Comparison of ENCODE assay signal across 19 cellular contexts in the genomic region with DNA sequence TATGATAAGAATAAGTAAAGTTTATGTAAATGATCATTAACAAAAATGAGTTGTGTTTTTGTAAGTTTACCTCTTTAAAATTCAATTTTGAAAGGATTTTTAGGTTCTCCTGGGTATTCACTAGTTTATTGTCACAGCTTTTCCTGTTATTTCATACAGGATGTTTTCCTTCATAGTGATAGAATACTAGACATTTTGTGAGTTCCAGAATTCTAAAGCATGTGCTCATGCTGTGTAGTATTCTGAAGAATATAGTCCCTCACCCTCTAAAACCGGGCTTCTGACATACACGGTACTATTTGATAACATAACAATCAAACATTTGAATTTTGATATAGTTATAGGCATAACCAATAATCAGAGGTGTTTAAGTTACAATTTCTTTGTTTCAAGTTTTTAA. TPM values are rescaled to one million over a fixed set of nuclear protein-coding genes. Genes with fewer than 3 reads are reported as not detected.
DNase-seq lines count a peak whose midpoint lies in the region; ATAC-seq and TF ChIP-seq lines count a peak whose summit lies in the region.
"Had no signal": no experiment of that assay in that cellular context is flagged by ENCODE, and none has a peak within 500 bp of the region (broad histone marks: within the 10 kb centered on the region; RNA-seq: fewer than 3 reads in every experiment).

No MANE protein-coding gene starts in this region.

- DNase-seq in activated naive CD4-positive, alpha-beta T cell treated with anti-CD3 and anti-CD28 coated beads for 36 hours, result no peak
- DNase-seq in activated naive CD4-positive, alpha-beta T cell treated with anti-CD3 and anti-CD28 coated beads, Interleukin-2, amount 10 ng/mL, durations not matched to agents 7 days and 5 days, result no peak
- DNase-seq in CD8-positive, alpha-beta T cell, result no peak
- DNase-seq in activated naive CD8-positive, alpha-beta T cell treated with anti-CD3 and anti-CD28 coated beads for 36 hours, result no peak
- DNase-seq in gastrocnemius medialis (no peak), prostate gland (ENCODE audit: low spot score) (no peak), NCI-H748 treated with DMSO at 0.1 percent for 48 hours (lab: John Stamatoyannopoulos, UW) (no peak)
- DNase-seq: C1 segment of cervical spinal cord, COR-L47, DMS 273 treated with DMSO at 0.1 percent for 48 hours, DND-41, KG1, NCI-H1105 treated with DMSO at 0.1 percent for 48 hours, NCI-H1694, NCI-H2081 treated with DMSO at 0.1 percent for 48 hours, NCI-H446 treated with DMSO at 0.1 percent for 48 hours, NCI-H69, SHP77 had no signal

- peak overlapping the region; percentile 31 for H3K27ac Mint-ChIP-seq in activated naive CD4-positive, alpha-beta T cell treated with anti-CD3 and anti-CD28 coated beads for 36 hours
- no peak overlapping the region for H3K27ac Mint-ChIP-seq in activated naive CD4-positive, alpha-beta T cell treated with anti-CD3 and anti-CD28 coated beads, Interleukin-2, amount 10 ng/mL, durations not matched to agents 7 days and 5 days
- peak overlapping the region; percentile 69 for H3K27ac Mint-ChIP-seq in CD8-positive, alpha-beta T cell
- H3K27ac Mint-ChIP-seq in activated naive CD8-positive, alpha-beta T cell treated with anti-CD3 and anti-CD28 coated beads for 36 hours, result peak overlapping the region; percentile 58

- in situ Hi-C loops in gastrocnemius medialis (cut with MboI; ENCODE audit: low sequenced_read_pairs in 4 of 4), result loop anchor here in 2 of 4 donors (25.0 kb wide), 1 partner anchor 119 kb away; no protein-coding TSS in a partner anchor

- CTCF ChIA-PET in activated naive CD4-positive, alpha-beta T cell treated with anti-CD3 and anti-CD28 coated beads for 36 hours (lab: Charles Lee), result interaction anchor here (1.0 kb wide), 1 partner anchor 119 kb away, joined by 4 read pairs; no protein-coding TSS in a partner anchor
- CTCF ChIA-PET in activated naive CD4-positive, alpha-beta T cell treated with anti-CD3 and anti-CD28 coated beads, Interleukin-2, amount 10 ng/mL, durations not matched to agents 7 days and 5 days (lab: Charles Lee), result interaction anchor here (0.7 kb wide), 1 partner anchor 21 kb away, joined by 3 read pairs; no protein-coding TSS in a partner anchor
- CTCF ChIA-PET in CD8-positive, alpha-beta T cell (lab: Charles Lee), result interaction anchor here (0.9 to 1.6 kb wide), 3 partner anchors 13 to 119 kb away, joined by 3 to 6 read pairs (median 3); no protein-coding TSS in a partner anchor

- intact Hi-C loops in activated naive CD4-positive, alpha-beta T cell treated with anti-CD3 and anti-CD28 coated beads for 36 hours (cut with micrococcal nuclease), result no loop called here
- intact Hi-C loops in CD8-positive, alpha-beta T cell (cut with DNase I, micrococcal nuclease), result loop anchor here in 1 of 2 experiments (2.0 kb wide), 1 partner anchor 15 kb away; no protein-coding TSS in a partner anchor
- intact Hi-C loops in gastrocnemius medialis (cut with DNase I; ENCODE audit: low total_unique reads), result no loop called here
- intact Hi-C loops in prostate gland (cut with DNase I), result no loop called here

- H3K9me3 Mint-ChIP-seq in activated naive CD4-positive, alpha-beta T cell treated with anti-CD3 and anti-CD28 coated beads for 36 hours, result peaks cover 11% of the 10 kb centered on the region
- peaks cover 27% of the 10 kb centered on the region for H3K9me3 Mint-ChIP-seq in activated naive CD4-positive, alpha-beta T cell treated with anti-CD3 and anti-CD28 coated beads, Interleukin-2, amount 10 ng/mL, durations not matched to agents 7 days and 5 days
- peaks cover 19% of the 10 kb centered on the region for H3K9me3 Mint-ChIP-seq in CD8-positive, alpha-beta T cell
- peaks cover 19% of the 10 kb centered on the region for H3K9me3 Mint-ChIP-seq in activated naive CD8-positive, alpha-beta T cell treated with anti-CD3 and anti-CD28 coated beads for 36 hours

- H3K9me3 ChIP-seq in CD8-positive, alpha-beta T cell (ENCODE audit: low read length), result peaks cover 7% of the 10 kb centered on the region
- H3K9me3 ChIP-seq in gastrocnemius medialis, result no peaks in the 10 kb centered on the region
- no peaks in the 10 kb centered on the region for H3K9me3 ChIP-seq in prostate gland
- H3K9me3 ChIP-seq: HAP-1 had no signal

- no peak overlapping the region for H3K27ac ChIP-seq in CD8-positive, alpha-beta T cell (ENCODE audit: low read depth, low read length)
- peak overlapping the region; percentile 26 to 47 (median 34) for H3K27ac ChIP-seq in gastrocnemius medialis
- no peak overlapping the region for H3K27ac ChIP-seq in prostate gland

- no peak overlapping the region for H3K4me3 Mint-ChIP-seq in activated naive CD4-positive, alpha-beta T cell treated with anti-CD3 and anti-CD28 coated beads for 36 hours
- no peak overlapping the region for H3K4me3 Mint-ChIP-seq in activated naive CD4-positive, alpha-beta T cell treated with anti-CD3 and anti-CD28 coated beads, Interleukin-2, amount 10 ng/mL, durations not matched to agents 7 days and 5 days
- H3K4me3 Mint-ChIP-seq in CD8-positive, alpha-beta T cell, result no peak overlapping the region
- H3K4me3 Mint-ChIP-seq in activated naive CD8-positive, alpha-beta T cell treated with anti-CD3 and anti-CD28 coated beads for 36 hours, result no peak overlapping the region

- TF ChIP-seq CTCF in CD8-positive, alpha-beta T cell (IDR thresholded peaks at IDR 0.05), result no peak
- TF ChIP-seq CTCF in gastrocnemius medialis (IDR thresholded peaks at IDR 0.05 in 4 of 5, conservative IDR thresholded peaks at IDR 0.05 in 1 of 5) (no peak), prostate gland (IDR thresholded peaks at IDR 0.05) (no peak)

- H3K27me3 ChIP-seq in CD8-positive, alpha-beta T cell (ENCODE audit: insufficient read depth, low read length), result no peaks in the 10 kb centered on the region
- H3K27me3 ChIP-seq in gastrocnemius medialis, result no peaks in the 10 kb centered on the region
- H3K27me3 ChIP-seq in prostate gland (replicated peaks; ENCODE audit: insufficient read depth), result no peaks in the 10 kb centered on the region

- H3K27me3 Mint-ChIP-seq in activated naive CD4-positive, alpha-beta T cell treated with anti-CD3 and anti-CD28 coated beads for 36 hours (ENCODE audit: low read depth), result no peaks in the 10 kb centered on the region
- H3K27me3 Mint-ChIP-seq in activated naive CD4-positive, alpha-beta T cell treated with anti-CD3 and anti-CD28 coated beads, Interleukin-2, amount 10 ng/mL, durations not matched to agents 7 days and 5 days, result no peaks in the 10 kb centered on the region
- no peaks in the 10 kb centered on the region for H3K27me3 Mint-ChIP-seq in CD8-positive, alpha-beta T cell (ENCODE audit: low read depth)
- no peaks in the 10 kb centered on the region for H3K27me3 Mint-ChIP-seq in activated naive CD8-positive, alpha-beta T cell treated with anti-CD3 and anti-CD28 coated beads for 36 hours

- TF ChIP-seq POLR2A in gastrocnemius medialis (IDR thresholded peaks at IDR 0.05) (no peak), prostate gland (IDR thresholded peaks at IDR 0.05) (no peak)

- POLR2A ChIA-PET in CD8-positive, alpha-beta T cell (lab: Charles Lee), result interaction anchor here (1.8 kb wide), 1 partner anchor 14 kb away, joined by 9 read pairs; no protein-coding TSS in a partner anchor

- no peaks in the 10 kb centered on the region for H3K36me3 ChIP-seq in CD8-positive, alpha-beta T cell (ENCODE audit: insufficient read depth, low read length)
- H3K36me3 ChIP-seq in gastrocnemius medialis (no peaks in the 10 kb centered on the region), prostate gland (no peaks in the 10 kb centered on the region)
- H3K36me3 ChIP-seq: HAP-1 had no signal

- peaks cover 39% of the 10 kb centered on the region for H3K36me3 Mint-ChIP-seq in activated naive CD4-positive, alpha-beta T cell treated with anti-CD3 and anti-CD28 coated beads for 36 hours (ENCODE audit: low read depth)
- H3K36me3 Mint-ChIP-seq in activated naive CD4-positive, alpha-beta T cell treated with anti-CD3 and anti-CD28 coated beads, Interleukin-2, amount 10 ng/mL, durations not matched to agents 7 days and 5 days, result peaks cover 61% of the 10 kb centered on the region
- H3K36me3 Mint-ChIP-seq in CD8-positive, alpha-beta T cell, result peaks cover 47% of the 10 kb centered on the region
- H3K36me3 Mint-ChIP-seq in activated naive CD8-positive, alpha-beta T cell treated with anti-CD3 and anti-CD28 coated beads for 36 hours, result peaks cover 64% of the 10 kb centered on the region

- H3K4me1 ChIP-seq in CD8-positive, alpha-beta T cell (ENCODE audit: insufficient read depth, low read length), result peaks cover 56% of the 10 kb centered on the region
- H3K4me1 ChIP-seq in gastrocnemius medialis (no peaks in the 10 kb centered on the region), prostate gland (replicated peaks) (no peaks in the 10 kb centered on the region)

- peaks cover 62% of the 10 kb centered on the region for H3K4me1 Mint-ChIP-seq in activated naive CD4-positive, alpha-beta T cell treated with anti-CD3 and anti-CD28 coated beads for 36 hours (ENCODE audit: low read depth)
- H3K4me1 Mint-ChIP-seq in activated naive CD4-positive, alpha-beta T cell treated with anti-CD3 and anti-CD28 coated beads, Interleukin-2, amount 10 ng/mL, durations not matched to agents 7 days and 5 days, result peaks cover 55% of the 10 kb centered on the region
- H3K4me1 Mint-ChIP-seq in CD8-positive, alpha-beta T cell (ENCODE audit: low read depth), result peaks cover 65% of the 10 kb centered on the region
- peaks cover 54% of the 10 kb centered on the region for H3K4me1 Mint-ChIP-seq in activated naive CD8-positive, alpha-beta T cell treated with anti-CD3 and anti-CD28 coated beads for 36 hours

- WGBS in prostate gland, result 94% methylated on average over 2 of the region's 2 CpGs

- ATAC-seq in CD8-positive, alpha-beta T cell, result no peak
- ATAC-seq in gastrocnemius medialis, result peak in 1 of 2 donors; percentile 47

- no peak overlapping the region for H3K4me3 ChIP-seq in CD8-positive, alpha-beta T cell (ENCODE audit: low read depth, low read length)
- H3K4me3 ChIP-seq in gastrocnemius medialis (no peak overlapping the region), prostate gland (no peak overlapping the region)
- H3K4me3 ChIP-seq: HAP-1 had no signal

RNA-seq across cellular contexts. Expression of a gene that starts 10.7 kb away (rescaled TPM):
- 10 to 100 TPM; 13.6 TPM for total RNA-seq in activated naive CD4-positive, alpha-beta T cell treated with anti-CD3 and anti-CD28 coated beads for 36 hours
- total RNA-seq in CD8-positive, alpha-beta T cell, result 10 to 100 TPM; 24.0 to 26.7 TPM
- 10 to 100 TPM; 31.7 to 32.3 TPM for total RNA-seq in activated naive CD8-positive, alpha-beta T cell treated with anti-CD3 and anti-CD28 coated beads for 36 hours
- total RNA-seq in gastrocnemius medialis, result 1 to 10 TPM; 2.9 to 5.8 (median 4.1) TPM
- total RNA-seq in prostate gland, result 10 to 100 TPM in 1 of 2 donors, 1 to 10 TPM in 1; 2.0 to 12.4 TPM

Comparison
In these comparisons a context has a peak if more than half of its experiments do, and no peak if none do; other contexts are left out.
1. H3K27ac ChIP-seq: peak in gastrocnemius medialis (4 of 4); none in CD8-positive, alpha-beta T cell (single experiment) and prostate gland (0 of 2).